In genomic region chr19:4134351-4134750, GRCh38 we compare ENCODE assay signal across 18 cellular contexts. TPM values are rescaled to one million over a fixed set of nuclear protein-coding genes. Genes with fewer than 3 reads are reported as not detected.
DNase-seq lines count a peak whose midpoint lies in the region; ATAC-seq and TF ChIP-seq lines count a peak whose summit lies in the region.
"Had no signal": no experiment of that assay in that cellular context is flagged by ENCODE, and none has a peak within 500 bp of the region (broad histone marks: within the 10 kb centered on the region; RNA-seq: fewer than 3 reads in every experiment).

No MANE protein-coding gene starts in this region.

- H3K36me3 Mint-ChIP-seq in CD14-positive monocyte (no peaks in the 10 kb centered on the region), MCF 10A (ENCODE audit: insufficient read depth, unreplicated experiment) (no peaks in the 10 kb centered on the region)

- H3K27me3 Mint-ChIP-seq in CD14-positive monocyte (ENCODE audit: low read depth in 3 of 3), result peaks cover 8 to 16% (median 12%) of the 10 kb centered on the region in 3 donors
- no peaks in the 10 kb centered on the region for H3K27me3 Mint-ChIP-seq in MCF 10A (ENCODE audit: insufficient read depth, unreplicated experiment)

- no peak for TF ChIP-seq CTCF in CD14-positive monocyte (IDR thresholded peaks at IDR 0.05)
- TF ChIP-seq CTCF in MCF 10A (IDR thresholded peaks at IDR 0.05; ENCODE audit: unreplicated experiment), result no peak

- H3K9me3 Mint-ChIP-seq in CD14-positive monocyte (peaks cover 0 to 4% (median 0%) of the 10 kb centered on the region in 7 donors), MCF 10A (ENCODE audit: unreplicated experiment) (no peaks in the 10 kb centered on the region)
- H3K9me3 Mint-ChIP-seq: H9; T-helper 1 cell treated with Interleukin-12 subunit alpha and Interleukin-12 subunit beta and Interleukin-4 antibody, amounts not matched to agents 30 μg/mL and 1 μg/mL, for 36 hours had no signal

- H3K27ac Mint-ChIP-seq in CD14-positive monocyte (no peak overlapping the region), MCF 10A (ENCODE audit: low read depth, unreplicated experiment) (no peak overlapping the region)
- H3K27ac Mint-ChIP-seq: H9; T-helper 1 cell treated with Interleukin-12 subunit alpha and Interleukin-12 subunit beta and Interleukin-4 antibody, amounts not matched to agents 30 μg/mL and 1 μg/mL, for 36 hours had no signal

- no TSS peak for BruUV-seq in MCF 10A (replicated peaks; lab: Mats Ljungman, UMichigan)

- no peak for DNase-seq in left cardiac atrium
- no peak for DNase-seq in Right ventricle myocardium superior
- peak; percentile 4 for DNase-seq in kidney tubule cell (ENCODE audit: low spot score)
- no peak for DNase-seq in CD14-positive monocyte (ENCODE audit: low spot score)
- no peak for DNase-seq in GOT3 (lab: John Stamatoyannopoulos, UW)
- no peak for DNase-seq in MCF 10A (ENCODE audit: unreplicated experiment)
- DNase-seq in DMS53 treated with DMSO at 0.1 percent for 48 hours (lab: John Stamatoyannopoulos, UW; ENCODE audit: unreplicated experiment), result no peak
- DNase-seq: 8988T, DND-41, GF-D8, H9, NCI-H1436, NCI-H2081 treated with DMSO at 0.1 percent for 48 hours, NCI-H524 treated with DMSO at 0.1 percent for 48 hours, PC-3 had no signal

- ATAC-seq in left cardiac atrium, result peak; percentile 12 to 51
- no peak for ATAC-seq in Right ventricle myocardium superior (ENCODE audit: poor library complexity)
- ATAC-seq in SK-N-SH treated with all-trans-retinoic acid at 6 μM for 48 hours, result peak; percentile 27
- ATAC-seq: PC-3 had no signal

- POLR2A ChIA-PET in MCF 10A (lab: Yijun Ruan, JAX), result no interaction called here

- CTCF ChIA-PET in MCF 10A (lab: Yijun Ruan, JAX), result no interaction called here

- no peaks in the 10 kb centered on the region for H3K4me1 Mint-ChIP-seq in CD14-positive monocyte
- peaks cover 9% of the 10 kb centered on the region for H3K4me1 Mint-ChIP-seq in MCF 10A (ENCODE audit: insufficient read depth, unreplicated experiment)

- intact Hi-C loops in left cardiac atrium (cut with DNase I), result no loop called here
- intact Hi-C loops in Right ventricle myocardium superior (cut with DNase I), result no loop called here
- intact Hi-C loops in CD14-positive monocyte (cut with micrococcal nuclease), result no loop called here
- intact Hi-C loops in MCF 10A (cut with micrococcal nuclease), result loop anchor here (10.0 kb wide), 1 partner anchor 60 kb away; no protein-coding TSS in a partner anchor

- no peak overlapping the region for H3K4me3 Mint-ChIP-seq in CD14-positive monocyte
- H3K4me3 Mint-ChIP-seq in MCF 10A (ENCODE audit: unreplicated experiment), result no peak overlapping the region
- H3K4me3 Mint-ChIP-seq: T-helper 1 cell treated with Interleukin-12 subunit alpha and Interleukin-12 subunit beta and Interleukin-4 antibody, amounts not matched to agents 30 μg/mL and 1 μg/mL, for 36 hours had no signal

TF ChIP-seq in SK-N-SH treated with all-trans-retinoic acid at 6 μM for 48 hours, 23 proteins besides CTCF, POLR2A, EP300 and RAD21:
- TF ChIP-seq ZFP30 (CRISPR knock-in tag; IDR thresholded peaks at IDR 0.05) (no peak), ZNF8 (CRISPR knock-in tag; IDR thresholded peaks at IDR 0.05) (no peak), BACH2 (CRISPR knock-in tag; IDR thresholded peaks at IDR 0.05; ENCODE audit: borderline replicate concordance) (no peak), POU6F1 (CRISPR knock-in tag; IDR thresholded peaks at IDR 0.05; ENCODE audit: borderline replicate concordance, low read depth) (no peak), SNAI2 (CRISPR knock-in tag; IDR thresholded peaks at IDR 0.05) (no peak), ARNTL (CRISPR knock-in tag; IDR thresholded peaks at IDR 0.05; ENCODE audit: borderline replicate concordance, low read depth) (no peak), ZC3H10 (CRISPR knock-in tag; IDR thresholded peaks at IDR 0.05) (no peak), CSDC2 (CRISPR knock-in tag; IDR thresholded peaks at IDR 0.05) (no peak), ZFP3 (CRISPR knock-in tag; IDR thresholded peaks at IDR 0.05) (no peak), RARB (CRISPR knock-in tag; IDR thresholded peaks at IDR 0.05) (no peak), OSR1 (CRISPR knock-in tag; IDR thresholded peaks at IDR 0.05) (no peak), TOX (CRISPR knock-in tag; IDR thresholded peaks at IDR 0.05; ENCODE audit: borderline replicate concordance) (no peak), ZNF565 (CRISPR knock-in tag; conservative IDR thresholded peaks at IDR 0.05; ENCODE audit: low read depth) (no peak), ISL1 (CRISPR knock-in tag; IDR thresholded peaks at IDR 0.05) (no peak), TCF4 (CRISPR knock-in tag; IDR thresholded peaks at IDR 0.05; ENCODE audit: borderline replicate concordance) (no peak), ZNF70 (CRISPR knock-in tag; IDR thresholded peaks at IDR 0.05) (no peak)
- TF ChIP-seq, protein P1, sequence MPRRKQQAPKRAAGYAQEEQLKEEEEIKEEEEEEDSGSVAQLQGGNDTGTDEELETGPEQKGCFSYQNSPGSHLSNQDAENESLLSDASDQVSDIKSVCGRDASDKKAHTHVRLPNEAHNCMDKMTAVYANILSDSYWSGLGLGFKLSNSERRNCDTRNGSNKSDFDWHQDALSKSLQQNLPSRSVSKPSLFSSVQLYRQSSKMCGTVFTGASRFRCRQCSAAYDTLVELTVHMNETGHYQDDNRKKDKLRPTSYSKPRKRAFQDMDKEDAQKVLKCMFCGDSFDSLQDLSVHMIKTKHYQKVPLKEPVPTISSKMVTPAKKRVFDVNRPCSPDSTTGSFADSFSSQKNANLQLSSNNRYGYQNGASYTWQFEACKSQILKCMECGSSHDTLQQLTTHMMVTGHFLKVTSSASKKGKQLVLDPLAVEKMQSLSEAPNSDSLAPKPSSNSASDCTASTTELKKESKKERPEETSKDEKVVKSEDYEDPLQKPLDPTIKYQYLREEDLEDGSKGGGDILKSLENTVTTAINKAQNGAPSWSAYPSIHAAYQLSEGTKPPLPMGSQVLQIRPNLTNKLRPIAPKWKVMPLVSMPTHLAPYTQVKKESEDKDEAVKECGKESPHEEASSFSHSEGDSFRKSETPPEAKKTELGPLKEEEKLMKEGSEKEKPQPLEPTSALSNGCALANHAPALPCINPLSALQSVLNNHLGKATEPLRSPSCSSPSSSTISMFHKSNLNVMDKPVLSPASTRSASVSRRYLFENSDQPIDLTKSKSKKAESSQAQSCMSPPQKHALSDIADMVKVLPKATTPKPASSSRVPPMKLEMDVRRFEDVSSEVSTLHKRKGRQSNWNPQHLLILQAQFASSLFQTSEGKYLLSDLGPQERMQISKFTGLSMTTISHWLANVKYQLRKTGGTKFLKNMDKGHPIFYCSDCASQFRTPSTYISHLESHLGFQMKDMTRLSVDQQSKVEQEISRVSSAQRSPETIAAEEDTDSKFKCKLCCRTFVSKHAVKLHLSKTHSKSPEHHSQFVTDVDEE (CRISPR knock-in tag; IDR thresholded peaks at IDR 0.05), result no peak
TF ChIP-seq in SK-N-SH treated with all-trans-retinoic acid at 6 μM for 48 hours: peak in this region for 0.

RNA-seq across cellular contexts. Expression of gene MAP2K2, which starts 10.4 kb away (rescaled TPM):
- 100 to 1,000 TPM; 109 to 118 TPM for total RNA-seq in left cardiac atrium
- total RNA-seq in Right ventricle myocardium superior, result 136 TPM
- 10 to 100 TPM; 30.5 to 40.2 TPM for polyA plus RNA-seq in CD14-positive monocyte
- 171 and 230 TPM in 2 replicates for total RNA-seq in MCF 10A (2022)

RNA-seq across cellular contexts. Expression of gene CREB3L3, which starts 19.1 kb away (rescaled TPM):
- total RNA-seq in left cardiac atrium (not detected), Right ventricle myocardium superior (not detected), MCF 10A (2022) (not detected in 2 replicates)
- polyA plus RNA-seq in CD14-positive monocyte, result not detected
- total RNA-seq: LHCN-M2, PC-3 had no signal

RNA-seq across cellular contexts. Expression of gene SIRT6, which starts 48.0 kb away (rescaled TPM):
- total RNA-seq in left cardiac atrium (10 to 100 TPM; 13.0 to 21.8 TPM), Right ventricle myocardium superior (9.4 TPM), MCF 10A (2022) (33.2 and 43.9 TPM in 2 replicates)
- polyA plus RNA-seq in CD14-positive monocyte, result 1 to 10 TPM in 1 of 2 donors, under 1 TPM in 1; 0.57 to 1.2 TPM

RNA-seq across cellular contexts. Expression of gene ANKRD24, which starts 48.1 kb away (rescaled TPM):
- 1 to 10 TPM in 1 of 2 donors, under 1 TPM in 1; 0.86 to 1.2 TPM for total RNA-seq in left cardiac atrium
- 0.08 TPM for total RNA-seq in Right ventricle myocardium superior
- polyA plus RNA-seq in CD14-positive monocyte, result under 1 TPM in 1 of 2 donors, not detected in 1; 0.07 TPM
- total RNA-seq in MCF 10A (2022), result 1.2 and 2.9 TPM in 2 replicates
